ENCODE assay signal across 1 cellular context in the genomic region with DNA sequence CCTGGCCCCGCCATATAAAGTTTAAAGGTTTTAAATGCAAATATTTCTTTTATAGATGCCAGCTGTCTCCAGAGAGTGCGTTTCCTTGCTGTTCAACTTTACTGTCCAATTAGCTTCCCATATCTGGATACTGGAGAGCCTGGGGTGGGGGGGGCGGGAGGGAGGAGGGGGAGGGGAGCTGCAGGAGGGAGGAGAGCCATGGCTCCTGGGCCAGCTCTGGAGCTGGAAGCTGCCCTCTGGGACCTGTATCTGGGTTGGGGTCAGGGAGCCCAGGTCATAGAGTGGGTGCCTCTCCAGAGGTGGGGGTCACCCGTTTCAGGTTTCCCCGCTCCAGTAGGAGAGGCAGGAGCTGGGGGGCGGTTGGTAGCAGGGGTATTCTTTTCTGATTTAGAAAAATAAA.
TF ChIP-seq lines count a peak whose summit lies in the region.

No MANE protein-coding gene starts in this region.

TF ChIP-seq in GM23338, 12 proteins besides CTCF, POLR2A, EP300 and RAD21 (continued from another document):
- TF ChIP-seq, protein P1, sequence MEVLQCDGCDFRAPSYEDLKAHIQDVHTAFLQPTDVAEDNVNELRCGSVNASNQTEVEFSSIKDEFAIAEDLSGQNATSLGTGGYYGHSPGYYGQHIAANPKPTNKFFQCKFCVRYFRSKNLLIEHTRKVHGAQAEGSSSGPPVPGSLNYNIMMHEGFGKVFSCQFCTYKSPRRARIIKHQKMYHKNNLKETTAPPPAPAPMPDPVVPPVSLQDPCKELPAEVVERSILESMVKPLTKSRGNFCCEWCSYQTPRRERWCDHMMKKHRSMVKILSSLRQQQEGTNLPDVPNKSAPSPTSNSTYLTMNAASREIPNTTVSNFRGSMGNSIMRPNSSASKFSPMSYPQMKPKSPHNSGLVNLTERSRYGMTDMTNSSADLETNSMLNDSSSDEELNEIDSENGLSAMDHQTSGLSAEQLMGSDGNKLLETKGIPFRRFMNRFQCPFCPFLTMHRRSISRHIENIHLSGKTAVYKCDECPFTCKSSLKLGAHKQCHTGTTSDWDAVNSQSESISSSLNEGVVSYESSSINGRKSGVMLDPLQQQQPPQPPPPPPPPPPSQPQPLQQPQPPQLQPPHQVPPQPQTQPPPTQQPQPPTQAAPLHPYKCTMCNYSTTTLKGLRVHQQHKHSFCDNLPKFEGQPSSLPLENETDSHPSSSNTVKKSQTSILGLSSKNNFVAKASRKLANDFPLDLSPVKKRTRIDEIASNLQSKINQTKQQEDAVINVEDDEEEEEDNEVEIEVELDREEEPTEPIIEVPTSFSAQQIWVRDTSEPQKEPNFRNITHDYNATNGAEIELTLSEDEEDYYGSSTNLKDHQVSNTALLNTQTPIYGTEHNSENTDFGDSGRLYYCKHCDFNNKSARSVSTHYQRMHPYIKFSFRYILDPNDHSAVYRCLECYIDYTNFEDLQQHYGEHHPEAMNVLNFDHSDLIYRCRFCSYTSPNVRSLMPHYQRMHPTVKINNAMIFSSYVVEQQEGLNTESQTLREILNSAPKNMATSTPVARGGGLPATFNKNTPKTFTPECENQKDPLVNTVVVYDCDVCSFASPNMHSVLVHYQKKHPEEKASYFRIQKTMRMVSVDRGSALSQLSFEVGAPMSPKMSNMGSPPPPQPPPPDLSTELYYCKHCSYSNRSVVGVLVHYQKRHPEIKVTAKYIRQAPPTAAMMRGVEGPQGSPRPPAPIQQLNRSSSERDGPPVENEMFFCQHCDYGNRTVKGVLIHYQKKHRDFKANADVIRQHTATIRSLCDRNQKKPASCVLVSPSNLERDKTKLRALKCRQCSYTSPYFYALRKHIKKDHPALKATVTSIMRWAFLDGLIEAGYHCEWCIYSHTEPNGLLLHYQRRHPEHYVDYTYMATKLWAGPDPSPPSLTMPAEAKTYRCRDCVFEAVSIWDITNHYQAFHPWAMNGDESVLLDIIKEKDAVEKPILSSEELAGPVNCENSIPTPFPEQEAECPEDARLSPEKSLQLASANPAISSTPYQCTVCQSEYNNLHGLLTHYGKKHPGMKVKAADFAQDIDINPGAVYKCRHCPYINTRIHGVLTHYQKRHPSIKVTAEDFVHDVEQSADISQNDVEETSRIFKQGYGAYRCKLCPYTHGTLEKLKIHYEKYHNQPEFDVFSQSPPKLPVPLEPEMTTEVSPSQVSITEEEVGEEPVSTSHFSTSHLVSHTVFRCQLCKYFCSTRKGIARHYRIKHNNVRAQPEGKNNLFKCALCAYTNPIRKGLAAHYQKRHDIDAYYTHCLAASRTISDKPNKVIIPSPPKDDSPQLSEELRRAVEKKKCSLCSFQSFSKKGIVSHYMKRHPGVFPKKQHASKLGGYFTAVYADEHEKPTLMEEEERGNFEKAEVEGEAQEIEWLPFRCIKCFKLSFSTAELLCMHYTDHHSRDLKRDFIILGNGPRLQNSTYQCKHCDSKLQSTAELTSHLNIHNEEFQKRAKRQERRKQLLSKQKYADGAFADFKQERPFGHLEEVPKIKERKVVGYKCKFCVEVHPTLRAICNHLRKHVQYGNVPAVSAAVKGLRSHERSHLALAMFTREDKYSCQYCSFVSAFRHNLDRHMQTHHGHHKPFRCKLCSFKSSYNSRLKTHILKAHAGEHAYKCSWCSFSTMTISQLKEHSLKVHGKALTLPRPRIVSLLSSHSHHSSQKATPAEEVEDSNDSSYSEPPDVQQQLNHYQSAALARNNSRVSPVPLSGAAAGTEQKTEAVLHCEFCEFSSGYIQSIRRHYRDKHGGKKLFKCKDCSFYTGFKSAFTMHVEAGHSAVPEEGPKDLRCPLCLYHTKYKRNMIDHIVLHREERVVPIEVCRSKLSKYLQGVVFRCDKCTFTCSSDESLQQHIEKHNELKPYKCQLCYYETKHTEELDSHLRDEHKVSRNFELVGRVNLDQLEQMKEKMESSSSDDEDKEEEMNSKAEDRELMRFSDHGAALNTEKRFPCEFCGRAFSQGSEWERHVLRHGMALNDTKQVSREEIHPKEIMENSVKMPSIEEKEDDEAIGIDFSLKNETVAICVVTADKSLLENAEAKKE (CRISPR knock-in tag; IDR thresholded peaks at IDR 0.05) = no peak
- TF ChIP-seq EZH2phosphoT487 (IDR thresholded peaks at IDR 0.05; ENCODE audit: unreplicated experiment) = no peak
- TF ChIP-seq CREB1 (CRISPR knock-in tag; IDR thresholded peaks at IDR 0.05; ENCODE audit: low read depth) = no peak
- TF ChIP-seq, protein P2, sequence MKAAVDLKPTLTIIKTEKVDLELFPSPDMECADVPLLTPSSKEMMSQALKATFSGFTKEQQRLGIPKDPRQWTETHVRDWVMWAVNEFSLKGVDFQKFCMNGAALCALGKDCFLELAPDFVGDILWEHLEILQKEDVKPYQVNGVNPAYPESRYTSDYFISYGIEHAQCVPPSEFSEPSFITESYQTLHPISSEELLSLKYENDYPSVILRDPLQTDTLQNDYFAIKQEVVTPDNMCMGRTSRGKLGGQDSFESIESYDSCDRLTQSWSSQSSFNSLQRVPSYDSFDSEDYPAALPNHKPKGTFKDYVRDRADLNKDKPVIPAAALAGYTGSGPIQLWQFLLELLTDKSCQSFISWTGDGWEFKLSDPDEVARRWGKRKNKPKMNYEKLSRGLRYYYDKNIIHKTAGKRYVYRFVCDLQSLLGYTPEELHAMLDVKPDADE (IDR thresholded peaks at IDR 0.05) = no peak
- TF ChIP-seq, protein P3, sequence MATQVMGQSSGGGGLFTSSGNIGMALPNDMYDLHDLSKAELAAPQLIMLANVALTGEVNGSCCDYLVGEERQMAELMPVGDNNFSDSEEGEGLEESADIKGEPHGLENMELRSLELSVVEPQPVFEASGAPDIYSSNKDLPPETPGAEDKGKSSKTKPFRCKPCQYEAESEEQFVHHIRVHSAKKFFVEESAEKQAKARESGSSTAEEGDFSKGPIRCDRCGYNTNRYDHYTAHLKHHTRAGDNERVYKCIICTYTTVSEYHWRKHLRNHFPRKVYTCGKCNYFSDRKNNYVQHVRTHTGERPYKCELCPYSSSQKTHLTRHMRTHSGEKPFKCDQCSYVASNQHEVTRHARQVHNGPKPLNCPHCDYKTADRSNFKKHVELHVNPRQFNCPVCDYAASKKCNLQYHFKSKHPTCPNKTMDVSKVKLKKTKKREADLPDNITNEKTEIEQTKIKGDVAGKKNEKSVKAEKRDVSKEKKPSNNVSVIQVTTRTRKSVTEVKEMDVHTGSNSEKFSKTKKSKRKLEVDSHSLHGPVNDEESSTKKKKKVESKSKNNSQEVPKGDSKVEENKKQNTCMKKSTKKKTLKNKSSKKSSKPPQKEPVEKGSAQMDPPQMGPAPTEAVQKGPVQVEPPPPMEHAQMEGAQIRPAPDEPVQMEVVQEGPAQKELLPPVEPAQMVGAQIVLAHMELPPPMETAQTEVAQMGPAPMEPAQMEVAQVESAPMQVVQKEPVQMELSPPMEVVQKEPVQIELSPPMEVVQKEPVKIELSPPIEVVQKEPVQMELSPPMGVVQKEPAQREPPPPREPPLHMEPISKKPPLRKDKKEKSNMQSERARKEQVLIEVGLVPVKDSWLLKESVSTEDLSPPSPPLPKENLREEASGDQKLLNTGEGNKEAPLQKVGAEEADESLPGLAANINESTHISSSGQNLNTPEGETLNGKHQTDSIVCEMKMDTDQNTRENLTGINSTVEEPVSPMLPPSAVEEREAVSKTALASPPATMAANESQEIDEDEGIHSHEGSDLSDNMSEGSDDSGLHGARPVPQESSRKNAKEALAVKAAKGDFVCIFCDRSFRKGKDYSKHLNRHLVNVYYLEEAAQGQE (IDR thresholded peaks at IDR 0.05; ENCODE audit: unreplicated experiment) = no peak
